ENCODE assay signal across 12 cellular contexts in the genomic region with DNA sequence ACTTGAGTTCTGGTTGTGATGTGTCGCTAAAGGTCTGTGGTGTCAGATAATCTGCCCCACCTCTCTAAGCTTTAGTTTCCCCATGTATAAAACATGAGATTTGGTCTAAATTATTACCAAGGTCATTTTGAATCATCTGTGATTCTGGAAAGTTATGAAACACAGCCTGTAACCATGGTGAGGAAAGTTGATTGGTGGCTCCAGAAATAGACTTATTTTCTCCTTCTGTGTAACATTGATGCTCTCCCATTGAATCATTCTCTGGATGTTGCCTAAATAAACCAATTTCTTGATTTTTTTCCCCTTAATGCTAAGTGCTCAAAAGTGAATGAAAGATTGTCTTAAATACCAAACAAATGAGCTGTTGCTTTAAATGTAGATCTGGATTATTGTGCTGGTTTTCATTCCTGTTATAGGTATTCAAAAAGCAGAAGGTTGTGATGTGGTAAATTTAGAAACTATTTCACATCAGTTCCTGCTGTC. TPM values are rescaled to one million over a fixed set of nuclear protein-coding genes. Genes with fewer than 3 reads are reported as not detected.
DNase-seq lines count a peak whose midpoint lies in the region; ATAC-seq and TF ChIP-seq lines count a peak whose summit lies in the region.
"Had no signal": no experiment of that assay in that cellular context is flagged by ENCODE, and none has a peak within 500 bp of the region (broad histone marks: within the 10 kb centered on the region; RNA-seq: fewer than 3 reads in every experiment).

No MANE protein-coding gene starts in this region.

- no peak overlapping the region for H3K4me3 ChIP-seq in CD4-positive, alpha-beta memory T cell (ENCODE audit: low read length in 2 of 2)
- no peak overlapping the region for H3K4me3 ChIP-seq in KMS-11 (IDR thresholded peaks at IDR 0.05; ENCODE audit: insufficient read depth, low read depth, low read length)
- H3K4me3 ChIP-seq: breast epithelium, neural progenitor cell, vagina had no signal

- CTCF ChIA-PET in CD4-positive, alpha-beta memory T cell (lab: Charles Lee; ENCODE audit: partially characterized antibody), result interaction anchor here (1.9 kb wide), 1 partner anchor 19 kb away, joined by 4 read pairs; no protein-coding TSS in a partner anchor

- ATAC-seq in sciatic nerve, result peak; percentile 82
- ATAC-seq in HG03139 (IDR thresholded peaks at IDR 0.05; ENCODE audit: unreplicated experiment), result no peak
- ATAC-seq in GM21825 (IDR thresholded peaks at IDR 0.05; ENCODE audit: unreplicated experiment), result no peak
- ATAC-seq in HG02852 (IDR thresholded peaks at IDR 0.05; ENCODE audit: unreplicated experiment), result no peak

- no peak overlapping the region for H2AFZ ChIP-seq in KMS-11 (ENCODE audit: low read depth)
- H2AFZ ChIP-seq: neural progenitor cell had no signal

- H3K4me3 Mint-ChIP-seq in CD4-positive, alpha-beta memory T cell, result peak overlapping the region in 2 of 8 donors; percentile 0 to 53
- H3K4me3 Mint-ChIP-seq in chondrocyte (ENCODE audit: unreplicated experiment), result no peak overlapping the region
- H3K4me3 Mint-ChIP-seq: neural progenitor cell had no signal

- H3K36me3 Mint-ChIP-seq in CD4-positive, alpha-beta memory T cell, result peaks cover 10 to 16% of the 10 kb centered on the region in 2 donors
- no peaks in the 10 kb centered on the region for H3K36me3 Mint-ChIP-seq in chondrocyte (ENCODE audit: low read depth)

- no peaks in the 10 kb centered on the region for H3K36me3 ChIP-seq in CD4-positive, alpha-beta memory T cell (ENCODE audit: insufficient read depth, low read length)
- H3K36me3 ChIP-seq in KMS-11 (ENCODE audit: insufficient read depth), result no peaks in the 10 kb centered on the region
- H3K36me3 ChIP-seq: breast epithelium, neural progenitor cell, vagina had no signal

- no peak overlapping the region for H3K9ac ChIP-seq in KMS-11
- H3K9ac ChIP-seq: neural progenitor cell had no signal

- H3K4me1 ChIP-seq in CD4-positive, alpha-beta memory T cell (ENCODE audit: insufficient read depth, low read length), result peaks cover 66% of the 10 kb centered on the region
- H3K4me1 ChIP-seq in KMS-11 (ENCODE audit: low read depth, poor library complexity, severe bottlenecking), result peaks cover 61% of the 10 kb centered on the region
- H3K4me1 ChIP-seq: breast epithelium, neural progenitor cell had no signal

- POLR2A ChIA-PET in CD4-positive, alpha-beta memory T cell (lab: Charles Lee; ENCODE audit: partially characterized antibody), result interaction anchor here (0.9 kb wide), 1 partner anchor 27 kb away, joined by 4 read pairs; no protein-coding TSS in a partner anchor

- no peak overlapping the region for H3K27ac ChIP-seq in CD4-positive, alpha-beta memory T cell (ENCODE audit: low read depth, low read length)
- no peak overlapping the region for H3K27ac ChIP-seq in KMS-11
- H3K27ac ChIP-seq: breast epithelium, neural progenitor cell, vagina had no signal

- no peak for DNase-seq in CD4-positive, alpha-beta memory T cell
- DNase-seq in chondrocyte (ENCODE audit: low spot score) (no peak), sciatic nerve (ENCODE audit: low spot score) (no peak), islet precursor cell (no peak)
- DNase-seq: stimulated activated CD4-positive, alpha-beta T cell treated with anti-CD3 and anti-CD28 coated beads, Interleukin-4, amount 100 ng/mL, for 24 hours had no signal

- H3K27me3 ChIP-seq in CD4-positive, alpha-beta memory T cell (ENCODE audit: insufficient read depth, low read length), result no peaks in the 10 kb centered on the region
- no peaks in the 10 kb centered on the region for H3K27me3 ChIP-seq in KMS-11 (ENCODE audit: insufficient read depth, low read depth)
- H3K27me3 ChIP-seq: breast epithelium, neural progenitor cell, vagina had no signal

- TF ChIP-seq CTCF in KMS-11 (conservative IDR thresholded peaks at IDR 0.05; ENCODE audit: low read depth, low read length), result no peak
- no peak for TF ChIP-seq CTCF in chondrocyte (IDR thresholded peaks at IDR 0.05)

- H3K4me2 ChIP-seq in KMS-11, result peak overlapping the region; percentile 35; the same call in 1 of the 2 replicates
- H3K4me2 ChIP-seq: neural progenitor cell had no signal

- H3K79me2 ChIP-seq in KMS-11 (ENCODE audit: insufficient read depth, low read depth), result peaks cover 3% of the 10 kb centered on the region; the same call in 1 of the 2 replicates

- intact Hi-C loops in CD4-positive, alpha-beta memory T cell (cut with micrococcal nuclease), result no loop called here
- intact Hi-C loops in sciatic nerve (cut with DNase I), result no loop called here

- peak overlapping the region in 5 of 7 donors; percentile 11 to 90 (median 41) for H3K27ac Mint-ChIP-seq in CD4-positive, alpha-beta memory T cell
- peak overlapping the region; percentile 50 for H3K27ac Mint-ChIP-seq in chondrocyte (ENCODE audit: unreplicated experiment)
- H3K27ac Mint-ChIP-seq: neural progenitor cell had no signal

- H3K9me3 Mint-ChIP-seq in CD4-positive, alpha-beta memory T cell, result peaks cover 0 to 4% (median 0%) of the 10 kb centered on the region in 8 donors
- H3K9me3 Mint-ChIP-seq in chondrocyte (ENCODE audit: low read depth), result peaks cover 5% of the 10 kb centered on the region
- H3K9me3 Mint-ChIP-seq: neural progenitor cell had no signal

- no peaks in the 10 kb centered on the region for H3K27me3 Mint-ChIP-seq in CD4-positive, alpha-beta memory T cell
- no peaks in the 10 kb centered on the region for H3K27me3 Mint-ChIP-seq in chondrocyte (ENCODE audit: low read depth)

- peaks cover 62 to 87% (median 77%) of the 10 kb centered on the region in 4 donors for H3K4me1 Mint-ChIP-seq in CD4-positive, alpha-beta memory T cell
- peaks cover 30% of the 10 kb centered on the region for H3K4me1 Mint-ChIP-seq in chondrocyte (ENCODE audit: low read depth)
- H3K4me1 Mint-ChIP-seq: neural progenitor cell had no signal

- no peaks in the 10 kb centered on the region for H4K20me1 ChIP-seq in KMS-11 (ENCODE audit: insufficient read depth)

- no peaks in the 10 kb centered on the region for H3K9me3 ChIP-seq in CD4-positive, alpha-beta memory T cell (ENCODE audit: control insufficient read depth in 1 of 2, low read length in 2 of 2)
- H3K9me3 ChIP-seq: breast epithelium, vagina had no signal

RNA-seq across cellular contexts. Expression of gene PCGF5, which starts 30.0 kb away (rescaled TPM):
- total RNA-seq in CD4-positive, alpha-beta memory T cell, result 10 to 100 TPM; 51.0 to 52.9 TPM
- polyA plus RNA-seq in CD4-positive, alpha-beta memory T cell, result 10 to 100 TPM; 81.5 to 84.2 TPM
- 22.9 to 36.9 TPM (median 35.0 TPM) in 3 replicates for total RNA-seq in chondrocyte
- total RNA-seq in sciatic nerve, result 54.2 TPM
